Comparison of ENCODE assay signal across 8 cellular contexts in genomic region chr11:46363455-46363920, GRCh38. TPM values are rescaled to one million over a fixed set of nuclear protein-coding genes. Genes with fewer than 3 reads are reported as not detected.
A peak's percentile ranks its signal among the peaks of the same experiment; 100 is the strongest.
DNase-seq lines count a peak whose midpoint lies in the region; ATAC-seq and TF ChIP-seq lines count a peak whose summit lies in the region.

No MANE protein-coding gene starts in this region.

- H3K4me1 ChIP-seq in ACC112 (ENCODE audit: control insufficient read depth, insufficient read depth, low read length, unreplicated experiment) (peaks cover 31% of the 10 kb centered on the region), GM23338 (ENCODE audit: insufficient read depth) (peaks cover 17% of the 10 kb centered on the region; the same call in 1 of the 2 replicates)

- H4K20me1 ChIP-seq in GM23338 (replicated peaks; ENCODE audit: insufficient read depth), result peaks cover 14% of the 10 kb centered on the region

- TF ChIP-seq POLR2A in NB4 (IDR thresholded peaks at IDR 0.05; ENCODE audit: extremely low read depth, insufficient read length), result no peak

- H3K4me3 Mint-ChIP-seq in effector memory CD8-positive, alpha-beta T cell, result peak overlapping the region; percentile 25 to 88
- H3K4me3 Mint-ChIP-seq in GM23338, result no peak overlapping the region
- no peak overlapping the region for H3K4me3 Mint-ChIP-seq in activated CD4-positive, alpha-beta memory T cell treated with anti-CD3 and anti-CD28 coated beads for 36 hours

- POLR2A ChIA-PET in activated CD4-positive, alpha-beta memory T cell treated with anti-CD3 and anti-CD28 coated beads for 36 hours (lab: Charles Lee), result no interaction called here
- POLR2A ChIA-PET in HEK293T (lab: Yijun Ruan, JAX), result interaction anchor here (1.1 kb wide), 1 partner anchor 16 kb away, joined by 3 read pairs; the partner anchor contains the start of gene DGKZ

- no peak for ATAC-seq in effector memory CD8-positive, alpha-beta T cell (replicated peaks)
- ATAC-seq in GM23338 (no peak), HG02970 (IDR thresholded peaks at IDR 0.05; ENCODE audit: low FRiP score, unreplicated experiment) (no peak)

- TF ChIP-seq CTCF in NB4 (IDR thresholded peaks at IDR 0.05; ENCODE audit: low read depth, low read length) (no peak), GM23338 (conservative IDR thresholded peaks at IDR 0.05; ENCODE audit: low read depth in 2 of 2) (no peak)

- no peak overlapping the region for H3K4me3 ChIP-seq in ACC112 (ENCODE audit: low read depth, low read length)
- H3K4me3 ChIP-seq in NB4 (ENCODE audit: low read depth, low read length), result no peak overlapping the region
- no peak overlapping the region for H3K4me3 ChIP-seq in GM23338

- CTCF ChIA-PET in activated CD4-positive, alpha-beta memory T cell treated with anti-CD3 and anti-CD28 coated beads for 36 hours (lab: Charles Lee), result interaction anchor here (0.7 to 17.2 kb wide), 5 partner anchors 16 to 51 kb away, joined by 3 to 346 read pairs (median 3); partner anchors contain the start of gene DGKZ
- CTCF ChIA-PET in HEK293T (lab: Yijun Ruan, JAX), result interaction anchor here (0.8 to 3.9 kb wide), 2 partner anchors 11 kb away, joined by 5 to 30 read pairs; no protein-coding TSS in a partner anchor

- H3K27ac Mint-ChIP-seq in effector memory CD8-positive, alpha-beta T cell, result peak overlapping the region in 1 of 2 donors; percentile 68
- no peak overlapping the region for H3K27ac Mint-ChIP-seq in GM23338
- H3K27ac Mint-ChIP-seq in activated CD4-positive, alpha-beta memory T cell treated with anti-CD3 and anti-CD28 coated beads for 36 hours, result no peak overlapping the region

- H2AFZ ChIP-seq in ACC112 (ENCODE audit: low read length, unreplicated experiment) (no peak overlapping the region), GM23338 (no peak overlapping the region)

- H3K4me1 Mint-ChIP-seq in effector memory CD8-positive, alpha-beta T cell (ENCODE audit: low read depth in 2 of 2), result peaks cover 49 to 59% of the 10 kb centered on the region in 2 donors
- H3K4me1 Mint-ChIP-seq in GM23338, result peaks cover 41% of the 10 kb centered on the region
- H3K4me1 Mint-ChIP-seq in activated CD4-positive, alpha-beta memory T cell treated with anti-CD3 and anti-CD28 coated beads for 36 hours (ENCODE audit: low read depth), result peaks cover 54% of the 10 kb centered on the region

- 0 out of 2 replicates have a peak, but pooled peaks cover 13% of the 10 kb centered on the region for H3F3A ChIP-seq in GM23338 (replicated peaks; ENCODE audit: low read depth)

- H3K36me3 Mint-ChIP-seq in effector memory CD8-positive, alpha-beta T cell (ENCODE audit: insufficient read depth), result peaks cover 42% of the 10 kb centered on the region
- peaks cover 9% of the 10 kb centered on the region for H3K36me3 Mint-ChIP-seq in GM23338 (ENCODE audit: low read depth)
- H3K36me3 Mint-ChIP-seq in activated CD4-positive, alpha-beta memory T cell treated with anti-CD3 and anti-CD28 coated beads for 36 hours, result peaks cover 3% of the 10 kb centered on the region

- no peaks in the 10 kb centered on the region for H3K27me3 ChIP-seq in ACC112 (ENCODE audit: insufficient read depth, low read length)
- H3K27me3 ChIP-seq in GM23338 (ENCODE audit: insufficient read depth), result no peaks in the 10 kb centered on the region

- no peaks in the 10 kb centered on the region for H3K9me2 ChIP-seq in GM23338 (ENCODE audit: insufficient read depth)

- peaks cover 11% of the 10 kb centered on the region for H3K79me2 ChIP-seq in ACC112 (ENCODE audit: control insufficient read depth, insufficient read depth, low read length, unreplicated experiment)
- H3K79me2 ChIP-seq in GM23338 (replicated peaks; ENCODE audit: insufficient read depth), result peaks cover 42% of the 10 kb centered on the region

- no peaks in the 10 kb centered on the region for H3K27me3 Mint-ChIP-seq in effector memory CD8-positive, alpha-beta T cell
- H3K27me3 Mint-ChIP-seq in GM23338 (ENCODE audit: insufficient read depth, low read depth, poor library complexity), result peaks cover 7% of the 10 kb centered on the region
- no peaks in the 10 kb centered on the region for H3K27me3 Mint-ChIP-seq in activated CD4-positive, alpha-beta memory T cell treated with anti-CD3 and anti-CD28 coated beads for 36 hours

- H3K36me3 ChIP-seq in ACC112 (ENCODE audit: insufficient read depth, low read length) (no peaks in the 10 kb centered on the region), GM23338 (ENCODE audit: insufficient read depth) (no peaks in the 10 kb centered on the region)

- H3K27ac ChIP-seq in ACC112 (ENCODE audit: low read depth, low read length), result peak overlapping the region; percentile 62
- no peak overlapping the region for H3K27ac ChIP-seq in GM23338 (ENCODE audit: low read depth)

- intact Hi-C loops in activated CD4-positive, alpha-beta memory T cell treated with anti-CD3 and anti-CD28 coated beads for 36 hours (cut with micrococcal nuclease), result no loop called here

- H3K9me3 Mint-ChIP-seq in effector memory CD8-positive, alpha-beta T cell, result no peaks in the 10 kb centered on the region
- no peaks in the 10 kb centered on the region for H3K9me3 Mint-ChIP-seq in GM23338
- H3K9me3 Mint-ChIP-seq in activated CD4-positive, alpha-beta memory T cell treated with anti-CD3 and anti-CD28 coated beads for 36 hours, result no peaks in the 10 kb centered on the region

- H3K4me2 ChIP-seq in GM23338, result no peak overlapping the region

- DNase-seq in NB4 (ENCODE audit: low read depth) (peak; percentile 32), midbrain (lab: John Stamatoyannopoulos, UW) (peak; percentile 78), GM23338 (ENCODE audit: low spot score) (no peak), HEK293T (ENCODE audit: extremely low spot score) (no peak)
- no peak for DNase-seq in effector memory CD8-positive, alpha-beta T cell
- DNase-seq in activated CD4-positive, alpha-beta memory T cell treated with anti-CD3 and anti-CD28 coated beads for 36 hours, result no peak

TF ChIP-seq in GM23338, 12 proteins besides CTCF, POLR2A, EP300 and RAD21 (continues in another document):
- TF ChIP-seq POLR2AphosphoS5 (IDR thresholded peaks at IDR 0.05; ENCODE audit: low read depth) (no peak), REST (IDR thresholded peaks at IDR 0.05; ENCODE audit: unreplicated experiment) (no peak)

TF ChIP-seq in HEK293T, 16 proteins besides CTCF, POLR2A, EP300 and RAD21:
- no peak for TF ChIP-seq FOXA1 (IDR thresholded peaks at IDR 0.05)

RNA-seq across cellular contexts. Expression of gene DGKZ, which starts 16.2 kb away (rescaled TPM):
- 148 and 170 TPM in 2 replicates for total RNA-seq in GM23338 (2014; rRNA removed; shearing (Covaris generic))
- 45.1 and 45.7 TPM in 2 replicates for polyA plus RNA-seq in GM23338 (2016; fragmentation: Nextera tagmentation; extraction: Ambion mirVana)
- 10 to 100 TPM; 85.3 to 88.7 TPM for total RNA-seq in activated CD4-positive, alpha-beta memory T cell treated with anti-CD3 and anti-CD28 coated beads for 36 hours

RNA-seq across cellular contexts. Expression of gene MDK, which starts 18.0 kb away (rescaled TPM):
- total RNA-seq in GM23338 (2014; rRNA removed; shearing (Covaris generic)), result 388 and 438 TPM in 2 replicates
- 451 and 477 TPM in 2 replicates for polyA plus RNA-seq in GM23338 (2016; fragmentation: Nextera tagmentation; extraction: Ambion mirVana)
- total RNA-seq in activated CD4-positive, alpha-beta memory T cell treated with anti-CD3 and anti-CD28 coated beads for 36 hours, result 1 to 10 TPM; 5.9 to 7.0 TPM

RNA-seq across cellular contexts. Expression of gene CHRM4, which starts 28.1 kb away (rescaled TPM):
- total RNA-seq in GM23338 (2014; rRNA removed; shearing (Covaris generic)), result 0.93 and 0.97 TPM in 2 replicates
- not detected in 2 replicates for polyA plus RNA-seq in GM23338 (2016; fragmentation: Nextera tagmentation; extraction: Ambion mirVana)
- not detected for total RNA-seq in activated CD4-positive, alpha-beta memory T cell treated with anti-CD3 and anti-CD28 coated beads for 36 hours

Comparison
In these comparisons a context has a peak if more than half of its experiments do, and no peak if none do; other contexts are left out.
1. DNase-seq: peak in NB4 (single experiment) and midbrain (single experiment); none in effector memory CD8-positive, alpha-beta T cell (0 of 3), GM23338 (single experiment), activated CD4-positive, alpha-beta memory T cell treated with anti-CD3 and anti-CD28 coated beads for 36 hours (single experiment) and HEK293T (single experiment).
2. H3K4me3 Mint-ChIP-seq: peak in effector memory CD8-positive, alpha-beta T cell (2 of 2); none in GM23338 (single experiment) and activated CD4-positive, alpha-beta memory T cell treated with anti-CD3 and anti-CD28 coated beads for 36 hours (single experiment).
3. RNA of gene MDK, which starts 18.0 kb away (total RNA-seq): 388 to 438 TPM in GM23338; 5.9 to 7.0 TPM in activated CD4-positive, alpha-beta memory T cell treated with anti-CD3 and anti-CD28 coated beads for 36 hours; every median in the first group is over 10 times any median in the second.